Comparison of ENCODE assay signal across 9 cellular contexts in genomic region chr7:127819975-127820778, GRCh38.
A peak's percentile ranks its signal among the peaks of the same experiment; 100 is the strongest.
DNase-seq lines count a peak whose midpoint lies in the region; ATAC-seq and TF ChIP-seq lines count a peak whose summit lies in the region.
"Had no signal": no experiment of that assay in that cellular context is flagged by ENCODE, and none has a peak within 500 bp of the region (broad histone marks: within the 10 kb centered on the region; RNA-seq: fewer than 3 reads in every experiment).

No MANE protein-coding gene starts in this region.

- TF ChIP-seq CTCF in fibroblast of lung (conservative IDR thresholded peaks at IDR 0.05 in 1 of 2, IDR thresholded peaks at IDR 0.05 in 1 of 2; ENCODE audit: low read depth in 1 of 2, low read length in 2 of 2): no peak

- no peaks in the 10 kb centered on the region for H3K9me3 Mint-ChIP-seq in activated naive CD4-positive, alpha-beta T cell treated with anti-CD3 and anti-CD28 coated beads, Interleukin-2, amount 50 U/mL, for 72 hours
- no peaks in the 10 kb centered on the region for H3K9me3 Mint-ChIP-seq in activated naive CD4-positive, alpha-beta T cell treated with anti-CD3 and anti-CD28 coated beads, Interleukin-2, amount 10 ng/mL, durations not matched to agents 7 days and 5 days

- H2AFZ ChIP-seq in fibroblast of lung (ENCODE audit: low read length): no peak overlapping the region

- no peak overlapping the region for H3K4me3 ChIP-seq in fibroblast of lung (replicated peaks in 1 of 4; ENCODE audit: control extremely low read depth in 1 of 4, insufficient read depth in 1 of 4, low read depth in 3 of 4, low read length in 4 of 4)

- no peak overlapping the region for H3K9ac ChIP-seq in fibroblast of lung (ENCODE audit: insufficient read depth, low read length)

- H3K79me2 ChIP-seq in fibroblast of lung (ENCODE audit: control insufficient read depth, insufficient read depth, low read length): peaks cover 22% of the 10 kb centered on the region

- no peak overlapping the region for H3K4me3 Mint-ChIP-seq in activated naive CD4-positive, alpha-beta T cell treated with anti-CD3 and anti-CD28 coated beads, Interleukin-2, amount 10 ng/mL, durations not matched to agents 7 days and 5 days

- CTCF ChIA-PET in activated naive CD4-positive, alpha-beta T cell treated with anti-CD3 and anti-CD28 coated beads, Interleukin-2, amount 10 ng/mL, durations not matched to agents 7 days and 5 days (lab: Charles Lee): no interaction called here

- peaks cover 6% of the 10 kb centered on the region for H3K4me1 ChIP-seq in fibroblast of lung (ENCODE audit: control insufficient read depth, extremely low read depth, insufficient read depth, low read length)

- peak; percentile 75 to 82 for ATAC-seq in activated naive CD4-positive, alpha-beta T cell treated with anti-CD3 and anti-CD28 coated beads, Interleukin-2, amount 50 U/mL, for 72 hours
- no peak for ATAC-seq in GM21515 (IDR thresholded peaks at IDR 0.05; ENCODE audit: unreplicated experiment)

- peaks cover 2% of the 10 kb centered on the region for H3K36me3 ChIP-seq in fibroblast of lung (ENCODE audit: control insufficient read depth, insufficient read depth, low read length)

- no peak overlapping the region for H3K4me2 ChIP-seq in fibroblast of lung (ENCODE audit: extremely low read depth, insufficient read depth, low read length)

- H3K27ac ChIP-seq in fibroblast of lung (ENCODE audit: insufficient read depth, low read length): no peak overlapping the region

- DNase-seq in activated naive CD4-positive, alpha-beta T cell treated with anti-CD3 and anti-CD28 coated beads, Interleukin-2, amount 50 U/mL, for 72 hours (ENCODE audit: low spot score in 2 of 2): no peak
- no peak for DNase-seq in activated naive CD4-positive, alpha-beta T cell treated with anti-CD3 and anti-CD28 coated beads, Interleukin-2, amount 10 ng/mL, durations not matched to agents 7 days and 5 days
- DNase-seq in NCI-H69 (lab: John Stamatoyannopoulos, UW) (peak; percentile 80), fibroblast of lung (ENCODE audit: low read depth in 2 of 2) (peak; percentile 51 to 86), NCI-H2029 (lab: John Stamatoyannopoulos, UW) (no peak), amygdala (lab: John Stamatoyannopoulos, UW) (no peak), NCI-H2107 (lab: John Stamatoyannopoulos, UW) (no peak)
- DNase-seq: amniotic stem cell had no signal

- no peaks in the 10 kb centered on the region for H3K27me3 ChIP-seq in fibroblast of lung (ENCODE audit: control insufficient read depth, insufficient read depth, low read length)

- no peaks in the 10 kb centered on the region for H3K9me3 ChIP-seq in fibroblast of lung (ENCODE audit: control insufficient read depth, insufficient read depth, low read depth, low read length)

- no peaks in the 10 kb centered on the region for H4K20me1 ChIP-seq in fibroblast of lung (ENCODE audit: control insufficient read depth, extremely low read depth, insufficient read depth, low read length)

- H3K27ac Mint-ChIP-seq in activated naive CD4-positive, alpha-beta T cell treated with anti-CD3 and anti-CD28 coated beads, Interleukin-2, amount 50 U/mL, for 72 hours: peak overlapping the region in 1 of 2 donors; percentile 43
- H3K27ac Mint-ChIP-seq in activated naive CD4-positive, alpha-beta T cell treated with anti-CD3 and anti-CD28 coated beads, Interleukin-2, amount 10 ng/mL, durations not matched to agents 7 days and 5 days: no peak overlapping the region

- no peaks in the 10 kb centered on the region for H3K27me3 Mint-ChIP-seq in activated naive CD4-positive, alpha-beta T cell treated with anti-CD3 and anti-CD28 coated beads, Interleukin-2, amount 10 ng/mL, durations not matched to agents 7 days and 5 days

- H3K4me1 Mint-ChIP-seq in activated naive CD4-positive, alpha-beta T cell treated with anti-CD3 and anti-CD28 coated beads, Interleukin-2, amount 10 ng/mL, durations not matched to agents 7 days and 5 days: peaks cover 16% of the 10 kb centered on the region

- H3K36me3 Mint-ChIP-seq in activated naive CD4-positive, alpha-beta T cell treated with anti-CD3 and anti-CD28 coated beads, Interleukin-2, amount 50 U/mL, for 72 hours: peaks cover 4 to 5% of the 10 kb centered on the region in 2 donors
- H3K36me3 Mint-ChIP-seq in activated naive CD4-positive, alpha-beta T cell treated with anti-CD3 and anti-CD28 coated beads, Interleukin-2, amount 10 ng/mL, durations not matched to agents 7 days and 5 days: peaks cover 6% of the 10 kb centered on the region

Comparison
In these comparisons a context has a peak if more than half of its experiments do, and no peak if none do; other contexts are left out.
1. DNase-seq: peak in NCI-H69 (single experiment) and fibroblast of lung (2 of 2); none in activated naive CD4-positive, alpha-beta T cell treated with anti-CD3 and anti-CD28 coated beads, Interleukin-2, amount 50 U/mL, for 72 hours (0 of 2), activated naive CD4-positive, alpha-beta T cell treated with anti-CD3 and anti-CD28 coated beads, Interleukin-2, amount 10 ng/mL, durations not matched to agents 7 days and 5 days (single experiment), NCI-H2029 (single experiment), amygdala (0 of 56) and NCI-H2107 (single experiment).